ENCODE assay signal across 14 cellular contexts in genomic region chr5:140075371-140075770, GRCh38. TPM values are rescaled to one million over a fixed set of nuclear protein-coding genes. Genes with fewer than 3 reads are reported as not detected.
DNase-seq lines count a peak whose midpoint lies in the region; FAIRE-seq and TF ChIP-seq lines count a peak whose summit lies in the region.
"Had no signal": no experiment of that assay in that cellular context is flagged by ENCODE, and none has a peak within 500 bp of the region (broad histone marks: within the 10 kb centered on the region; RNA-seq: fewer than 3 reads in every experiment).

No MANE protein-coding gene starts in this region.

- no peak overlapping the region for H3K4me2 ChIP-seq in OCI-LY1 (ENCODE audit: low read length)

- no peak for TF ChIP-seq POLR2A in GM12891 (IDR thresholded peaks at IDR 0.05; ENCODE audit: low read depth, low read length)

- CTCF ChIA-PET in A673 (lab: Charles Lee), result interaction anchor here (0.6 to 1.0 kb wide), 4 partner anchors 69 to 870 kb away, joined by 3 to 11 read pairs (median 6); no protein-coding TSS in a partner anchor

- H3K27ac ChIP-seq in A673 (ENCODE audit: low read depth, low read length, poor library complexity, severe bottlenecking) (no peak overlapping the region), OCI-LY1 (ENCODE audit: low read depth, low read length, poor library complexity, severe bottlenecking) (no peak overlapping the region)

- H3K9me3 ChIP-seq in A673 (ENCODE audit: low read depth, low read length, poor library complexity, severe bottlenecking) (no peaks in the 10 kb centered on the region), OCI-LY1 (ENCODE audit: low read length) (no peaks in the 10 kb centered on the region)

- TF ChIP-seq CTCF in A673 (conservative IDR thresholded peaks at IDR 0.05; ENCODE audit: low read depth, low read length) (peak; percentile 41), OCI-LY1 (IDR thresholded peaks at IDR 0.05; ENCODE audit: low read length) (peak; percentile 24; the same call in 1 of the 2 replicates)

- H3K27me3 ChIP-seq in A673 (replicated peaks; ENCODE audit: insufficient read depth, low read depth, low read length, poor library complexity) (peaks cover 7% of the 10 kb centered on the region), OCI-LY1 (ENCODE audit: insufficient read depth, low read length) (no peaks in the 10 kb centered on the region)

- FAIRE-seq in GM12891 (lab: Jason Lieb, UNC), result no peak
- FAIRE-seq: GM19239 had no signal

- POLR2A ChIA-PET in A673 (lab: Charles Lee; ENCODE audit: low non-redundant PET), result no interaction called here

- no peaks in the 10 kb centered on the region for H4K20me1 ChIP-seq in OCI-LY1 (ENCODE audit: insufficient read depth, low read length)

- intact Hi-C loops in A673 (cut with micrococcal nuclease; ENCODE audit: unreplicated experiment), result no loop called here

- H3K79me2 ChIP-seq in OCI-LY1 (ENCODE audit: insufficient read depth, low read length), result no peaks in the 10 kb centered on the region

- H3F3A ChIP-seq in OCI-LY1 (ENCODE audit: insufficient read depth, low read length), result no peaks in the 10 kb centered on the region

- H3K36me3 ChIP-seq in A673 (ENCODE audit: insufficient read depth, low read length, poor library complexity, severe bottlenecking), result no peaks in the 10 kb centered on the region
- no peaks in the 10 kb centered on the region for H3K36me3 ChIP-seq in OCI-LY1 (ENCODE audit: insufficient read depth, low read length)

- H3K4me1 ChIP-seq in A673 (ENCODE audit: insufficient read depth, low read length, poor library complexity, severe bottlenecking) (no peaks in the 10 kb centered on the region), OCI-LY1 (ENCODE audit: insufficient read depth, low read length, severe bottlenecking) (no peaks in the 10 kb centered on the region)

- no peak overlapping the region for H2AFZ ChIP-seq in OCI-LY1 (ENCODE audit: low read length)

- no peak overlapping the region for H3K4me3 ChIP-seq in A673 (ENCODE audit: low read depth, low read length, poor library complexity, severe bottlenecking)
- H3K4me3 ChIP-seq in OCI-LY1 (ENCODE audit: low read depth, low read length, poor library complexity, severe bottlenecking), result no peak overlapping the region

- peak; percentile 10 for DNase-seq in A673 (ENCODE audit: low spot score)
- peak; percentile 56 for DNase-seq in GM03348 (ENCODE audit: low spot score)
- DNase-seq in fibroblast of gingiva (ENCODE audit: low read depth), result peak; percentile 18
- no peak for DNase-seq in GM12891 (ENCODE audit: insufficient read length, low spot score)
- DNase-seq in stimulated activated CD4-positive, alpha-beta T cell treated with anti-CD3 and anti-CD28 coated beads, Interleukin-15, amount 100 ng/mL, for 24 hours, result no peak
- DNase-seq in NCI-H1694 (lab: John Stamatoyannopoulos, UW), result no peak
- no peak for DNase-seq in NCI-H446 (lab: John Stamatoyannopoulos, UW)
- DNase-seq: activated effector memory CD4-positive, alpha-beta T cell treated with Interleukin-2 at 50 U/mL for 16 hours; DMS79; effector memory CD4-positive, alpha-beta T cell; midbrain; NCI-H1930 had no signal

- BruUV-seq in A673 (replicated peaks; lab: Mats Ljungman, UMichigan), result no TSS peak

- H3K9ac ChIP-seq in OCI-LY1 (ENCODE audit: low read length), result no peak overlapping the region

- no peaks in the 10 kb centered on the region for H3K9me2 ChIP-seq in OCI-LY1 (ENCODE audit: low read depth, low read length)

TF ChIP-seq in GM12891, 5 proteins besides CTCF, POLR2A, EP300 and RAD21:
- TF ChIP-seq POLR2AphosphoS5 (IDR thresholded peaks at IDR 0.05; ENCODE audit: low read depth, low read length) (no peak), TAF1 (IDR thresholded peaks at IDR 0.05; ENCODE audit: low read depth, low read length) (no peak), POU2F2 (IDR thresholded peaks at IDR 0.05; ENCODE audit: low read depth, low read length) (no peak), SPI1 (IDR thresholded peaks at IDR 0.05; ENCODE audit: low read depth, low read length) (no peak), PAX5 (IDR thresholded peaks at IDR 0.05; ENCODE audit: insufficient read depth, low read length, severe bottlenecking) (no peak)

RNA-seq across cellular contexts. Expression of gene NRG2, which starts 32.3 kb away (rescaled TPM):
- 0.15 TPM in 1 of 2 replicates, not detected in the other for total RNA-seq in A673 (2021)
- 11.4 TPM for polyA plus RNA-seq in GM12891 (2012; ENCODE audit: low read depth, missing spikeins)

RNA-seq across cellular contexts. Expression of gene PURA, which starts 38.5 kb away (rescaled TPM):
- 9.5 and 12.3 TPM in 2 replicates for total RNA-seq in A673 (2021)
- 2.4 TPM for polyA plus RNA-seq in GM12891 (2012; ENCODE audit: low read depth, missing spikeins)

RNA-seq across cellular contexts. Expression of gene IGIP, which starts 50.4 kb away (rescaled TPM):
- total RNA-seq in A673 (2021), result 2.5 and 2.7 TPM in 2 replicates
- 0.82 TPM for polyA plus RNA-seq in GM12891 (2012; ENCODE audit: low read depth, missing spikeins)

Comparison
In these comparisons a context has a peak if more than half of its experiments do, and no peak if none do; other contexts are left out.
1. DNase-seq: peak in A673 (single experiment), GM03348 (single experiment) and fibroblast of gingiva (single experiment); none in GM12891 (single experiment), stimulated activated CD4-positive, alpha-beta T cell treated with anti-CD3 and anti-CD28 coated beads, Interleukin-15, amount 100 ng/mL, for 24 hours (single experiment), NCI-H1694 (single experiment) and NCI-H446 (0 of 2).